Comparison of ENCODE assay signal across 22 cellular contexts in genomic region chr5:8053270-8053669, GRCh38.
"Had no signal": no experiment of that assay in that cellular context is flagged by ENCODE, and none has a peak within 500 bp of the region (broad histone marks: within the 10 kb centered on the region; RNA-seq: fewer than 3 reads in every experiment).

No MANE protein-coding gene starts in this region.

- H3K4me1 Mint-ChIP-seq: naive thymus-derived CD4-positive, alpha-beta T cell had no signal

- H3K27me3 Mint-ChIP-seq: progenitor cell of endocrine pancreas had no signal

- H3K36me3 Mint-ChIP-seq: naive thymus-derived CD4-positive, alpha-beta T cell; type B pancreatic cell had no signal

- H3K4me3 Mint-ChIP-seq: naive thymus-derived CD4-positive, alpha-beta T cell; nephron progenitor cell; type B pancreatic cell had no signal

- H3K9me3 ChIP-seq: gastrocnemius medialis, ovary, suprapubic skin, thyroid gland, uterus had no signal

- H3K4me1 ChIP-seq: gastrocnemius medialis, heart right ventricle, suprapubic skin, uterus had no signal

- H3K36me3 ChIP-seq: gastrocnemius medialis, heart right ventricle, ovary, suprapubic skin, thyroid gland, uterus had no signal

- H3K4me3 ChIP-seq: dorsolateral prefrontal cortex, gastrocnemius medialis, heart right ventricle, ovary, smooth muscle cell, suprapubic skin, thyroid gland, uterus had no signal

- H3K27ac ChIP-seq: dorsolateral prefrontal cortex, gastrocnemius medialis, heart right ventricle, ovary, suprapubic skin, thyroid gland, uterus had no signal

- ATAC-seq: esophagus mucosa; gastrocnemius medialis; heart right ventricle; left lobe of liver; naive thymus-derived CD4-positive, alpha-beta T cell; right cardiac atrium; stimulated activated naive CD8-positive, alpha-beta T cell treated with anti-CD3 and anti-CD28 coated beads, Interleukin-15, Interleukin-2, amounts not matched to agents 100 U/mL and 50 U/mL, for 24 hours had no signal

- DNase-seq: cortex of kidney; dorsolateral prefrontal cortex; effector memory CD4-positive, alpha-beta T cell; gastrocnemius medialis; heart right ventricle; hypothalamus; islet precursor cell; mammary epithelial cell; naive thymus-derived CD4-positive, alpha-beta T cell; nephron progenitor cell; ovary; stimulated activated CD4-positive, alpha-beta T cell treated with anti-CD3 and anti-CD28 coated beads, Interleukin-2, amount 100 ng/mL, for 48 hours; stimulated activated naive CD8-positive, alpha-beta T cell treated with anti-CD3 and anti-CD28 coated beads, Interleukin-15, Interleukin-2, amounts not matched to agents 100 U/mL and 50 U/mL, for 24 hours; thyroid gland; uterus had no signal

- H3K27me3 ChIP-seq: dorsolateral prefrontal cortex, gastrocnemius medialis, ovary, suprapubic skin, thyroid gland, uterus had no signal

- H3K9me3 Mint-ChIP-seq: nephron progenitor cell, type B pancreatic cell had no signal

- H3K27ac Mint-ChIP-seq: naive thymus-derived CD4-positive, alpha-beta T cell; nephron progenitor cell; progenitor cell of endocrine pancreas; type B pancreatic cell had no signal
